13 cellular contexts compared by ENCODE assay signal in genomic region chr11:112637046-112637445, GRCh38.
"Had no signal": no experiment of that assay in that cellular context is flagged by ENCODE, and none has a peak within 500 bp of the region (broad histone marks: within the 10 kb centered on the region; RNA-seq: fewer than 3 reads in every experiment).

No MANE protein-coding gene starts in this region.

- DNase-seq: activated CD4-positive, alpha-beta T cell treated with anti-CD3 and anti-CD28 coated beads, Interleukin-2, amount 10 ng/mL, durations not matched to agents 7 days and 5 days; activated naive CD4-positive, alpha-beta T cell treated with anti-CD3 and anti-CD28 coated beads, Interleukin-2, amount 10 ng/mL, durations not matched to agents 7 days and 5 days; body of pancreas; dermis blood vessel endothelial cell; heart left ventricle; left ventricle myocardium superior; right lobe of liver; stimulated activated CD4-positive, alpha-beta T cell treated with anti-CD3 and anti-CD28 coated beads, Interleukin-2, amount 100 ng/mL, for 24 hours; stimulated activated naive CD4-positive, alpha-beta T cell; T-cell; T1000; WERI-Rb-1 had no signal

- FAIRE-seq: keratinocyte had no signal
